Comparison of ENCODE assay signal across 9 cellular contexts in the genomic region with DNA sequence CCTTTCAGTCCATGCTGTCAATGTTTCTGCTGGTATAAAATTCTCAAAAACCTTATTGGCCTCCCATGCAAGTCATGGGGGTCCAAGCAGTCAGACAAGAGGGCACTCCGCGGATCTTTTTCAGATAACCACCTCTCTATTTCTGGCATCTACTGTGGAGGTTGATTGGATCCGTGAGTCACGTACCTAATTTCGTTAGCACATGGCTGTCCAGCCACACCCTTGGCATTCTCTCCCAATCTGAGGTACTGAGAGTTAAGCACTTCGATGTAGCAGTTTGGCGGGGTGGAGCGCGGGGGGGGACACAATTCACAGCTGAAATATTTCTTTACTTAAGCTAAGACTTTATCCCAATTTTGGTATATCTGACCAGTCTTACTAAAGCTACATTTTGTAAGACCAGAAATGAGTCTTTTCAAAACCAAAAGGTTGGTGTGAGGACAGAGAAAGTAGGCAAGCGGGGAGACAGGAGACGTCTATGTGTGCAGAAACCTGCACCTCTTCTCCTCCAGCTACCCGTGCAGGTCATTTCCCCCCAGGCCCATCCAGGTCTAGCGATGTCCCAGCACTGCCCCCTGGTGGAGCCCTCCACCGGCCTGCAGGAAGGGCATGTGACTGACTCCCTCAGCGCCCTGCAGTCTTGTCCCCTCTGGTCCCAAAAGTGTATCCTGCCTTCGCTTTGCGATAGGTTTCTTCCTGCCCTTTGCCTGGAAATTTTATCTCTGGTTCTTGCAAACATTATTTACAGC.
DNase-seq lines count a peak whose midpoint lies in the region; ATAC-seq and TF ChIP-seq lines count a peak whose summit lies in the region.
"Had no signal": no experiment of that assay in that cellular context is flagged by ENCODE, and none has a peak within 500 bp of the region (broad histone marks: within the 10 kb centered on the region; RNA-seq: fewer than 3 reads in every experiment).

No MANE protein-coding gene starts in this region.

- no peak overlapping the region for H3K4me2 ChIP-seq in mammary epithelial cell (ENCODE audit: insufficient read depth, low read depth, low read length)

- H3K4me1 ChIP-seq in mammary epithelial cell (ENCODE audit: insufficient read depth, low read length) (peaks cover 65% of the 10 kb centered on the region), mucosa of descending colon (ENCODE audit: low read depth) (no peaks in the 10 kb centered on the region), thoracic aorta (ENCODE audit: control insufficient read depth in 1 of 2, low read depth in 2 of 2) (peaks cover 3 to 6% of the 10 kb centered on the region in 2 donors), sigmoid colon (no peaks in the 10 kb centered on the region)

- TF ChIP-seq EP300 in sigmoid colon (IDR thresholded peaks at IDR 0.05) = no peak

- H3K4me1 Mint-ChIP-seq in HFFc6 (ENCODE audit: low read depth) (peaks cover 60% of the 10 kb centered on the region), T-cell (no peaks in the 10 kb centered on the region)

- peak overlapping the region; percentile 82 for H3K27ac Mint-ChIP-seq in HFFc6
- H3K27ac Mint-ChIP-seq in T-cell = no peak overlapping the region

- H3K36me3 Mint-ChIP-seq in HFFc6 (ENCODE audit: low read depth) = peaks cover 31% of the 10 kb centered on the region
- peaks cover 18% of the 10 kb centered on the region for H3K36me3 Mint-ChIP-seq in T-cell

- peak overlapping the region; percentile 58 for H3K9ac ChIP-seq in mammary epithelial cell (ENCODE audit: insufficient read depth, low read length)

- CTCF ChIA-PET in T-cell (lab: Charles Lee) = interaction anchor here (1.0 to 1.3 kb wide), 2 partner anchors 645 to 862 kb away, joined by 3 read pairs; no protein-coding TSS in a partner anchor
- CTCF ChIA-PET in mammary epithelial cell (lab: Charles Lee; ENCODE audit: low non-redundant PET) = no interaction called here

- no peak for TF ChIP-seq POLR2A in sigmoid colon (IDR thresholded peaks at IDR 0.05)

- H3K4me3 Mint-ChIP-seq in HFFc6 (peak overlapping the region; percentile 33), T-cell (no peak overlapping the region)

- TF ChIP-seq CTCF in C4-2B (conservative IDR thresholded peaks at IDR 0.05) (peak; percentile 75), HFFc6 (IDR thresholded peaks at IDR 0.05) (peak; percentile 75), mammary epithelial cell (conservative IDR thresholded peaks at IDR 0.05 in 1 of 2, IDR thresholded peaks at IDR 0.05 in 1 of 2; ENCODE audit: extremely low read depth in 1 of 2, insufficient read depth in 1 of 2, low read depth in 1 of 2, low read length in 2 of 2) (peak; percentile 32 to 44), mucosa of descending colon (IDR thresholded peaks at IDR 0.05) (peak; percentile 13), thoracic aorta (IDR thresholded peaks at IDR 0.05) (peak; percentile 32), sigmoid colon (IDR thresholded peaks at IDR 0.05) (peak in 1 of 4 experiments; percentile 38)

- DNase-seq in HFFc6 = no peak
- peak in 28 of 34 experiments; percentile 0 to 59 (median 27) for DNase-seq in T-cell
- no peak for DNase-seq in mammary epithelial cell
- DNase-seq in mucosa of descending colon = peak in 2 of 3 donors; percentile 33 to 53
- DNase-seq in thoracic aorta (ENCODE audit: low spot score) = no peak
- DNase-seq in sigmoid colon = no peak

- H3K9me3 Mint-ChIP-seq in HFFc6 (no peaks in the 10 kb centered on the region), T-cell (no peaks in the 10 kb centered on the region)

- H4K20me1 ChIP-seq in mammary epithelial cell (ENCODE audit: insufficient read depth, low read length) = no peaks in the 10 kb centered on the region

- H3K27me3 ChIP-seq in mammary epithelial cell (ENCODE audit: insufficient read depth, low read length) = no peaks in the 10 kb centered on the region
- no peaks in the 10 kb centered on the region for H3K27me3 ChIP-seq in thoracic aorta (replicated peaks; ENCODE audit: insufficient read depth)
- H3K27me3 ChIP-seq in sigmoid colon = no peaks in the 10 kb centered on the region

- H3K79me2 ChIP-seq in mammary epithelial cell (ENCODE audit: insufficient read depth, low read length) = peaks cover 8% of the 10 kb centered on the region

- H3K36me3 ChIP-seq in mammary epithelial cell (ENCODE audit: insufficient read depth, low read length) = peaks cover 10% of the 10 kb centered on the region
- no peaks in the 10 kb centered on the region for H3K36me3 ChIP-seq in mucosa of descending colon (ENCODE audit: low read depth)
- peaks cover 3% of the 10 kb centered on the region for H3K36me3 ChIP-seq in thoracic aorta
- peaks cover 0 to 6% (median 0%) of the 10 kb centered on the region in 4 donors for H3K36me3 ChIP-seq in sigmoid colon

- H3K27me3 Mint-ChIP-seq in HFFc6 (ENCODE audit: insufficient read depth) (no peaks in the 10 kb centered on the region; the same call in 1 of the 2 replicates), T-cell (no peaks in the 10 kb centered on the region)

- H3K4me3 ChIP-seq in mammary epithelial cell (replicated peaks in 1 of 3; ENCODE audit: insufficient read depth in 1 of 3, low read depth in 2 of 3, low read length in 3 of 3) (no peak overlapping the region), mucosa of descending colon (no peak overlapping the region), thoracic aorta (no peak overlapping the region), sigmoid colon (no peak overlapping the region)

- peaks cover 3% of the 10 kb centered on the region for H3K9me3 ChIP-seq in mammary epithelial cell (replicated peaks; ENCODE audit: insufficient read depth, low read length)
- no peaks in the 10 kb centered on the region for H3K9me3 ChIP-seq in mucosa of descending colon
- no peaks in the 10 kb centered on the region for H3K9me3 ChIP-seq in thoracic aorta
- H3K9me3 ChIP-seq in sigmoid colon = no peaks in the 10 kb centered on the region

- intact Hi-C loops in mammary epithelial cell (cut with micrococcal nuclease) = no loop called here
- intact Hi-C loops in mucosa of descending colon (cut with DNase I, micrococcal nuclease) = no loop called here
- intact Hi-C loops in sigmoid colon (cut with DNase I) = no loop called here

- POLR2A ChIA-PET in T-cell (lab: Charles Lee) = no interaction called here

- BruUV-seq in mammary epithelial cell (replicated peaks; lab: Mats Ljungman, UMichigan) = no TSS peak

- H3K27ac ChIP-seq in C4-2B (no peak overlapping the region), mammary epithelial cell (ENCODE audit: insufficient read depth, low read depth, low read length) (peak overlapping the region; percentile 98), thoracic aorta (no peak overlapping the region), sigmoid colon (no peak overlapping the region)

- 92% methylated on average over 13 of the region's 17 CpGs for WGBS in mammary epithelial cell (ENCODE audit: low coverage, missing lambda C conversion rate)
- 88 to 92% methylated on average over 17 of the region's 17 CpGs for WGBS in sigmoid colon, 2 donors

- dilution Hi-C loops in mammary epithelial cell (cut with HindIII; ENCODE audit: low sequenced_read_pairs) = no loop called here

- peak in 3 of 4 experiments; percentile 45 to 49 (median 48) for ATAC-seq in T-cell (replicated peaks in 1 of 4)
- peak; percentile 48 for ATAC-seq in mucosa of descending colon
- no peak for ATAC-seq in thoracic aorta (ENCODE audit: insufficient number of reproducible peaks, low FRiP score, low read depth)
- no peak for ATAC-seq in GM21360 (IDR thresholded peaks at IDR 0.05; ENCODE audit: unreplicated experiment)
- ATAC-seq: left colon had no signal

- H2AFZ ChIP-seq in mammary epithelial cell (ENCODE audit: low read depth, low read length) = no peak overlapping the region

- in situ Hi-C loops in mammary epithelial cell (cut with MboI; ENCODE audit: low sequenced_read_pairs in 2 of 2) = no loop called here

Comparison
In these comparisons a context has a peak if more than half of its experiments do, and no peak if none do; other contexts are left out.
1. DNase-seq: peak in T-cell (28 of 34) and mucosa of descending colon (2 of 3); none in HFFc6 (single experiment), mammary epithelial cell (single experiment), thoracic aorta (single experiment) and sigmoid colon (single experiment).
2. ATAC-seq: peak in T-cell (3 of 4) and mucosa of descending colon (single experiment); none in thoracic aorta (single experiment) and GM21360 (single experiment).